Comparison of ENCODE assay signal across 12 cellular contexts in genomic region chr17:43341705-43342600, GRCh38. TPM values are rescaled to one million over a fixed set of nuclear protein-coding genes. Genes with fewer than 3 reads are reported as not detected.
A peak's percentile ranks its signal among the peaks of the same experiment; 100 is the strongest.
DNase-seq lines count a peak whose midpoint lies in the region; ATAC-seq lines count a peak whose summit lies in the region.
"Had no signal": no experiment of that assay in that cellular context is flagged by ENCODE, and none has a peak within 500 bp of the region (broad histone marks: within the 10 kb centered on the region; RNA-seq: fewer than 3 reads in every experiment).

No MANE protein-coding gene starts in this region.

- H3K4me1 ChIP-seq in skeletal muscle satellite cell (ENCODE audit: control insufficient read depth, insufficient read depth, low read length): peaks cover 20% of the 10 kb centered on the region

- no peak for ATAC-seq in GM21825 (IDR thresholded peaks at IDR 0.05; ENCODE audit: unreplicated experiment)

- no peaks in the 10 kb centered on the region for H3K9me3 ChIP-seq in skeletal muscle satellite cell (replicated peaks; ENCODE audit: low read length)

- H3K4me3 ChIP-seq in skeletal muscle satellite cell (ENCODE audit: low read length): no peak overlapping the region
- H3K4me3 ChIP-seq: sigmoid colon had no signal

- no peaks in the 10 kb centered on the region for H3K36me3 ChIP-seq in skeletal muscle satellite cell (ENCODE audit: insufficient read depth, low read length)
- H3K36me3 ChIP-seq: sigmoid colon had no signal

- H3K27me3 ChIP-seq in skeletal muscle satellite cell (ENCODE audit: control insufficient read depth, insufficient read depth, low read length): no peaks in the 10 kb centered on the region
- H3K27me3 ChIP-seq: sigmoid colon had no signal

- peak; percentile 35 for DNase-seq in activated T-cell treated with anti-CD3 and anti-CD28 coated beads for 24 hours (ENCODE audit: low read depth)
- DNase-seq in activated T-cell treated with anti-CD3 and anti-CD28 coated beads, Interleukin-2, amount 50 U/mL, for 1 hour: no peak
- DNase-seq in RKO (ENCODE audit: low spot score): peak; percentile 74
- DNase-seq in dermis microvascular lymphatic vessel endothelial cell (ENCODE audit: low read depth in 2 of 2): peak; percentile 23 to 71
- no peak for DNase-seq in NCI-H510A (lab: John Stamatoyannopoulos, UW)
- no peak for DNase-seq in GM19238 (ENCODE audit: insufficient read length, low spot score)
- DNase-seq: activated effector memory CD4-positive, alpha-beta T cell treated with anti-CD3 and anti-CD28 coated beads, Interleukin-2, amount 50 U/mL, for 16 hours; NCI-H526 treated with DMSO at 0.1 percent for 48 hours; sigmoid colon; stimulated activated naive CD4-positive, alpha-beta T cell had no signal

- peak overlapping the region; percentile 59 for H3K4me2 ChIP-seq in skeletal muscle satellite cell (ENCODE audit: low read length)

- peak overlapping the region; percentile 8 for H3K9ac ChIP-seq in skeletal muscle satellite cell (ENCODE audit: low read depth, low read length)

RNA-seq across cellular contexts. Expression of gene ARL4D, which starts 56.8 kb away (rescaled TPM):
- total RNA-seq in dermis microvascular lymphatic vessel endothelial cell: 0.77 and 1.5 TPM in 2 replicates
- total RNA-seq in skeletal muscle satellite cell (2012; rRNA removed): 26.4 and 27.7 TPM in 2 replicates

Comparison
In these comparisons a context has a peak if more than half of its experiments do, and no peak if none do; other contexts are left out.
1. DNase-seq: peak in activated T-cell treated with anti-CD3 and anti-CD28 coated beads for 24 hours (single experiment), RKO (single experiment) and dermis microvascular lymphatic vessel endothelial cell (2 of 2); none in activated T-cell treated with anti-CD3 and anti-CD28 coated beads, Interleukin-2, amount 50 U/mL, for 1 hour (single experiment), NCI-H510A (single experiment) and GM19238 (single experiment).